In the genomic region with DNA sequence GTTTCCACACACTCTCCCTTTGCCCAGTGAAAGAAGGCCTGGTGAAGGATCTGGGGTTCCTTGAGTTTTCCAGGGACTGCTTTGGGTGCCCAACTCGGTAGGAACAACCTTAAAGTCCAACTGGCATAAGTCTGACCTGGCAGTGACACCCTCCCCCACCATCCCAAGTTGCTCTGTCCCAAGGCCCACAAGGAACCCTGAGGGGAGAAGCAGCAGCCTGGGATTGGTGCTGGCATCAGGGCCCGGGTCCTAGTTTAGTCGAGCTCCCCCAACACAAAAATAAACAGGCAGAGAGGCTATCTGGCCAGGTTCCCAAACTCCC, we compare ENCODE assay signal across 8 cellular contexts. TPM values are rescaled to one million over a fixed set of nuclear protein-coding genes. Genes with fewer than 3 reads are reported as not detected.
DNase-seq lines count a peak whose midpoint lies in the region; ATAC-seq, FAIRE-seq and TF ChIP-seq lines count a peak whose summit lies in the region.

No MANE protein-coding gene starts in this region.

- DNase-seq in D341Med (ENCODE audit: low spot score) (peak; percentile 43), OCI-M1 (lab: John Stamatoyannopoulos, UW) (peak; percentile 46), epithelial cell of esophagus (ENCODE audit: low read depth) (no peak), pancreas (peak in 1 of 6 donors; percentile 53), GM12892 (ENCODE audit: insufficient read length) (no peak), NCI-H69 (lab: John Stamatoyannopoulos, UW) (no peak)

- peaks cover 9 to 35% (median 29%) of the 10 kb centered on the region in 3 donors for H3K4me1 ChIP-seq in pancreas

- H3K27me3 ChIP-seq in pancreas = no peaks in the 10 kb centered on the region

- TF ChIP-seq POLR2A in GM12892 (IDR thresholded peaks at IDR 0.05; ENCODE audit: low read depth, low read length) = no peak

- ATAC-seq in pancreas (no peak), HG03139 (IDR thresholded peaks at IDR 0.05; ENCODE audit: unreplicated experiment) (no peak), GM19455 (IDR thresholded peaks at IDR 0.05; ENCODE audit: unreplicated experiment) (no peak)

- 0 to 1% methylated on average over 3 of the region's 3 CpGs for WGBS in pancreas, 2 donors

- intact Hi-C loops in pancreas (cut with DNase I) = no loop called here

- no peak for TF ChIP-seq CTCF in epithelial cell of esophagus (IDR thresholded peaks at IDR 0.05; ENCODE audit: insufficient read depth, low read depth, low read length, missing control alignments)
- TF ChIP-seq CTCF in pancreas (IDR thresholded peaks at IDR 0.05) = no peak

- FAIRE-seq in pancreas (lab: Jason Lieb, UNC) (no peak), GM12892 (lab: Jason Lieb, UNC) (no peak)

- no peaks in the 10 kb centered on the region for H3K9me3 ChIP-seq in pancreas

- H3K27ac ChIP-seq in pancreas = peak overlapping the region in 2 of 4 donors; percentile 81 to 93

- H3K4me3 ChIP-seq in epithelial cell of esophagus (ENCODE audit: low read length) (peak overlapping the region; percentile 76), pancreas (peak overlapping the region; percentile 93 to 99 (median 95))

- H3K36me3 ChIP-seq in pancreas = no peaks in the 10 kb centered on the region

RNA-seq across cellular contexts. Expression of a gene that starts 1.6 kb away (rescaled TPM):
- total RNA-seq in pancreas = 10 to 100 TPM; 35.8 to 53.0 (median 39.5) TPM
- 10 to 100 TPM; 20.0 to 79.3 TPM for polyA plus RNA-seq in pancreas
- polyA plus RNA-seq in GM12892 (2012; ENCODE audit: missing spikeins) = 15.8 TPM

RNA-seq across cellular contexts. Expression of a gene that starts 10.8 kb away (rescaled TPM):
- under 1 TPM in 3 of 6 donors, not detected in 3; 0.14 to 0.25 (median 0.18) TPM for total RNA-seq in pancreas
- under 1 TPM; 0.38 to 0.63 TPM for polyA plus RNA-seq in pancreas
- 12.5 TPM for polyA plus RNA-seq in GM12892 (2012; ENCODE audit: missing spikeins)

RNA-seq across cellular contexts. Expression of a gene that starts 35.6 kb away (rescaled TPM):
- under 1 TPM in 5 of 6 donors, not detected in 1; 0.03 to 0.53 (median 0.24) TPM for total RNA-seq in pancreas
- polyA plus RNA-seq in pancreas = under 1 TPM; 0.11 to 0.14 TPM
- polyA plus RNA-seq in GM12892 (2012; ENCODE audit: missing spikeins) = not detected

RNA-seq across cellular contexts. Expression of a gene that starts 40.4 kb away (rescaled TPM):
- 10 to 100 TPM; 18.2 to 29.8 (median 24.1) TPM for total RNA-seq in pancreas
- polyA plus RNA-seq in pancreas = 10 to 100 TPM; 27.7 to 33.4 TPM
- polyA plus RNA-seq in GM12892 (2012; ENCODE audit: missing spikeins) = 48.0 TPM

RNA-seq across cellular contexts. Expression of a gene that starts 51.6 kb away (rescaled TPM):
- total RNA-seq in pancreas = 10 to 100 TPM; 12.9 to 37.6 (median 20.4) TPM
- polyA plus RNA-seq in pancreas = 10 to 100 TPM; 46.6 to 76.5 TPM
- 28.0 TPM for polyA plus RNA-seq in GM12892 (2012; ENCODE audit: missing spikeins)

Comparison
In these comparisons a context has a peak if more than half of its experiments do, and no peak if none do; other contexts are left out.
1. DNase-seq: peak in D341Med (single experiment) and OCI-M1 (single experiment); none in epithelial cell of esophagus (single experiment), GM12892 (single experiment) and NCI-H69 (single experiment).